Comparison of ENCODE assay signal across 1 cellular context in genomic region chr4:101158507-101158906, GRCh38.
TF ChIP-seq lines count a peak whose summit lies in the region.

No MANE protein-coding gene starts in this region.

TF ChIP-seq in SK-N-SH treated with all-trans-retinoic acid at 6 μM for 48 hours, 23 proteins besides CTCF, POLR2A, EP300 and RAD21:
- TF ChIP-seq GLIS3 (CRISPR knock-in tag; IDR thresholded peaks at IDR 0.05), result no peak
- TF ChIP-seq TOX (CRISPR knock-in tag; IDR thresholded peaks at IDR 0.05; ENCODE audit: borderline replicate concordance), result no peak
- no peak for TF ChIP-seq SNAI2 (CRISPR knock-in tag; IDR thresholded peaks at IDR 0.05)
- TF ChIP-seq, protein P1, sequence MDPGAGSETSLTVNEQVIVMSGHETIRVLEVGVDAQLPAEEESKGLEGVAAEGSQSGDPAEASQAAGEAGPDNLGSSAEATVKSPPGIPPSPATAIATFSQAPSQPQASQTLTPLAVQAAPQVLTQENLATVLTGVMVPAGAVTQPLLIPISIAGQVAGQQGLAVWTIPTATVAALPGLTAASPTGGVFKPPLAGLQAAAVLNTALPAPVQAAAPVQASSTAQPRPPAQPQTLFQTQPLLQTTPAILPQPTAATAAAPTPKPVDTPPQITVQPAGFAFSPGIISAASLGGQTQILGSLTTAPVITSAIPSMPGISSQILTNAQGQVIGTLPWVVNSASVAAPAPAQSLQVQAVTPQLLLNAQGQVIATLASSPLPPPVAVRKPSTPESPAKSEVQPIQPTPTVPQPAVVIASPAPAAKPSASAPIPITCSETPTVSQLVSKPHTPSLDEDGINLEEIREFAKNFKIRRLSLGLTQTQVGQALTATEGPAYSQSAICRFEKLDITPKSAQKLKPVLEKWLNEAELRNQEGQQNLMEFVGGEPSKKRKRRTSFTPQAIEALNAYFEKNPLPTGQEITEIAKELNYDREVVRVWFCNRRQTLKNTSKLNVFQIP (CRISPR knock-in tag; IDR thresholded peaks at IDR 0.05; ENCODE audit: borderline replicate concordance, low read depth), result no peak
- TF ChIP-seq ZC3H10 (CRISPR knock-in tag; IDR thresholded peaks at IDR 0.05), result no peak
- no peak for TF ChIP-seq BACH2 (CRISPR knock-in tag; IDR thresholded peaks at IDR 0.05; ENCODE audit: borderline replicate concordance)
